8 cellular contexts compared by ENCODE assay signal in the genomic region with DNA sequence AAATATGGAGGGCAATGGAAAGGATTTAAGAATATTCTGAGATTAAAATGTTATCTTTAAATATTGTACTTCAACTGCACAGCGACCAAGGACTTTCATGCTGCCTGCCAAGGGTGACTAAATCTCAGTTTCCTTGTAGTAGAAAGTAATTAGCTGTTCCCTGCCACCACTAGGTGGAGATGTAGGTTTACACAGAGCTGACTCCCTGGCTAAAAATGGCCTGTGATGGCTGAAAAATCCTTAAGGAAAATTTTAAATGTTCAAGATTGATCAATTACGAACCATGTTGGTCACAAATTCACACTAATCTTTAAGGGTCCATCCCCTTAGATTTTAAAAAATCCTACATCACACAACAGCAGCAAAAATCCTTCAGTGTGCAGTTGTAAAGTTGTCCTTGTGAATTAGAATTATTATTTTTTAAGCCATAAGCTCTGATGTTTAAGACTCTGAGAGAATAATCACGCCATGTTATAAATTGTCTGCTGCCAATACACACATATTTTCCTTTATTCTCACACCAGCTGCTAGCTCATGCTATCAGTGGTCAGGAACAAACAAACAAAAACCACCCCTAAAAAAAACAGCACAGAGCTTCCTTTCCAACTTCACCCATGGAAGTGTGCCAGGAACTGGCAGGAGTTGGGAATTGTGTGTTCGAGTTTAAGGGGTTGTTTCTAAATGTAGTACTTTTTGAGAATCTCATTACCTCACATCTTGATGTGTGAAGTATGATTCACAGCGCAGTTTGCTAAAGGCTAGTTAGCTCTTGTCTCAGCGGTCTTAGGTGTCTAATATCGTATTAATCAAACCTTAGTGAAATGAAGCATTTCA.
DNase-seq lines count a peak whose midpoint lies in the region; ATAC-seq and TF ChIP-seq lines count a peak whose summit lies in the region.

No MANE protein-coding gene starts in this region.

- peak overlapping the region; percentile 33 for H3K27ac Mint-ChIP-seq in MCF 10A (ENCODE audit: low read depth, unreplicated experiment)

- DNase-seq in AG10803 (ENCODE audit: low read depth): peak; percentile 48
- DNase-seq in NCI-H524 (lab: John Stamatoyannopoulos, UW): peak; percentile 26 to 73
- DNase-seq in MCF 10A (ENCODE audit: unreplicated experiment): peak; percentile 70
- peak; percentile 82 for DNase-seq in left kidney (ENCODE audit: low read depth, low spot score)
- no peak for DNase-seq in activated T-cell treated with anti-CD3 and anti-CD28 coated beads for 4 hours

- CTCF ChIA-PET in MCF 10A (lab: Yijun Ruan, JAX): interaction anchor here (0.5 to 3.1 kb wide), 63 partner anchors 8 to 1910 kb away, joined by 3 to 30 read pairs (median 3); no protein-coding TSS in a partner anchor

- ATAC-seq in GM18502 (IDR thresholded peaks at IDR 0.05; ENCODE audit: poor library complexity, unreplicated experiment): peak; percentile 86
- peak; percentile 56 for ATAC-seq in HG03342 (IDR thresholded peaks at IDR 0.05; ENCODE audit: unreplicated experiment)
- ATAC-seq in GM21619 (IDR thresholded peaks at IDR 0.05; ENCODE audit: unreplicated experiment): no peak

- TF ChIP-seq CTCF in AG10803 (conservative IDR thresholded peaks at IDR 0.05; ENCODE audit: low read length): peak; percentile 80
- peak; percentile 93 for TF ChIP-seq CTCF in MCF 10A (IDR thresholded peaks at IDR 0.05; ENCODE audit: unreplicated experiment)

- H3K9me3 Mint-ChIP-seq in MCF 10A (ENCODE audit: unreplicated experiment): no peaks in the 10 kb centered on the region

- H3K4me3 ChIP-seq in AG10803 (ENCODE audit: low read length): no peak overlapping the region

- no TSS peak for BruUV-seq in MCF 10A (replicated peaks; lab: Mats Ljungman, UMichigan)

- no peak overlapping the region for H3K4me3 Mint-ChIP-seq in MCF 10A (ENCODE audit: unreplicated experiment)

- H3K27me3 Mint-ChIP-seq in MCF 10A (ENCODE audit: insufficient read depth, unreplicated experiment): peaks cover 61% of the 10 kb centered on the region

- H3K36me3 Mint-ChIP-seq in MCF 10A (ENCODE audit: insufficient read depth, unreplicated experiment): no peaks in the 10 kb centered on the region

- H3K4me1 Mint-ChIP-seq in MCF 10A (ENCODE audit: insufficient read depth, unreplicated experiment): peaks cover 11% of the 10 kb centered on the region

- POLR2A ChIA-PET in MCF 10A (lab: Yijun Ruan, JAX): interaction anchor here (0.6 to 1.8 kb wide), 2 partner anchors 12 to 1512 kb away, joined by 4 to 6 read pairs; no protein-coding TSS in a partner anchor

- intact Hi-C loops in MCF 10A (cut with micrococcal nuclease): loop anchor here (1.0 to 5.0 kb wide), 7 partner anchors 185 to 1783 kb away; no protein-coding TSS in a partner anchor
